ENCODE assay signal across 9 cellular contexts in genomic region chr2:53751728-53752127, GRCh38. TPM values are rescaled to one million over a fixed set of nuclear protein-coding genes. Genes with fewer than 3 reads are reported as not detected.
A peak's percentile ranks its signal among the peaks of the same experiment; 100 is the strongest.
DNase-seq lines count a peak whose midpoint lies in the region; ATAC-seq lines count a peak whose summit lies in the region.
"Had no signal": no experiment of that assay in that cellular context is flagged by ENCODE, and none has a peak within 500 bp of the region (broad histone marks: within the 10 kb centered on the region; RNA-seq: fewer than 3 reads in every experiment).

No MANE protein-coding gene starts in this region.

- peak; percentile 87 for ATAC-seq in GM19452 (IDR thresholded peaks at IDR 0.05; ENCODE audit: unreplicated experiment)
- peak; percentile 92 for ATAC-seq in HG03066 (IDR thresholded peaks at IDR 0.05; ENCODE audit: low read depth, unreplicated experiment)

- DNase-seq in EL (peak; percentile 64), NCI-H2029 (lab: John Stamatoyannopoulos, UW) (no peak), NCI-H1930 (lab: John Stamatoyannopoulos, UW) (no peak), SKM-1 treated with dmso at 0.1 percent for 144 hours (lab: John Stamatoyannopoulos, UW; ENCODE audit: unreplicated experiment) (no peak), OCI-M1 (lab: John Stamatoyannopoulos, UW) (no peak)
- no peak for DNase-seq in activated T-helper 2 cell treated with anti-CD3 and anti-CD28 coated beads, Interferon-gamma antibody, Interleukin-2, Interleukin-4, amounts not matched to agents 10 μg/mL and 5 μg/mL and 100 μg/mL, durations not matched to agents 14 hours and 24 hours and 36 hours (ENCODE audit: low spot score)
- DNase-seq: KG1 had no signal

- peak overlapping the region; percentile 23 for H3K4me3 Mint-ChIP-seq in activated T-helper 2 cell treated with anti-CD3 and anti-CD28 coated beads, Interferon-gamma antibody, Interleukin-2, Interleukin-4, amounts not matched to agents 10 μg/mL and 5 μg/mL and 100 μg/mL, durations not matched to agents 14 hours and 24 hours and 36 hours (ENCODE audit: low read depth)

- peak overlapping the region; percentile 77 for H3K27ac Mint-ChIP-seq in activated T-helper 2 cell treated with anti-CD3 and anti-CD28 coated beads, Interferon-gamma antibody, Interleukin-2, Interleukin-4, amounts not matched to agents 10 μg/mL and 5 μg/mL and 100 μg/mL, durations not matched to agents 14 hours and 24 hours and 36 hours

- intact Hi-C loops in activated T-helper 2 cell treated with anti-CD3 and anti-CD28 coated beads, Interferon-gamma antibody, Interleukin-2, Interleukin-4, amounts not matched to agents 10 μg/mL and 5 μg/mL and 100 μg/mL, durations not matched to agents 14 hours and 24 hours and 36 hours (cut with micrococcal nuclease) = loop anchor here (1.0 to 2.0 kb wide), 4 partner anchors 16 to 134 kb away; partner anchors contain the start of genes CHAC2 and ERLEC1

- H3K9me3 Mint-ChIP-seq in activated T-helper 2 cell treated with anti-CD3 and anti-CD28 coated beads, Interferon-gamma antibody, Interleukin-2, Interleukin-4, amounts not matched to agents 10 μg/mL and 5 μg/mL and 100 μg/mL, durations not matched to agents 14 hours and 24 hours and 36 hours = no peaks in the 10 kb centered on the region

- peaks cover 38% of the 10 kb centered on the region for H3K36me3 Mint-ChIP-seq in activated T-helper 2 cell treated with anti-CD3 and anti-CD28 coated beads, Interferon-gamma antibody, Interleukin-2, Interleukin-4, amounts not matched to agents 10 μg/mL and 5 μg/mL and 100 μg/mL, durations not matched to agents 14 hours and 24 hours and 36 hours (ENCODE audit: low read depth)

- no peaks in the 10 kb centered on the region for H3K27me3 Mint-ChIP-seq in activated T-helper 2 cell treated with anti-CD3 and anti-CD28 coated beads, Interferon-gamma antibody, Interleukin-2, Interleukin-4, amounts not matched to agents 10 μg/mL and 5 μg/mL and 100 μg/mL, durations not matched to agents 14 hours and 24 hours and 36 hours (ENCODE audit: low read depth)

- peaks cover 36% of the 10 kb centered on the region for H3K4me1 Mint-ChIP-seq in activated T-helper 2 cell treated with anti-CD3 and anti-CD28 coated beads, Interferon-gamma antibody, Interleukin-2, Interleukin-4, amounts not matched to agents 10 μg/mL and 5 μg/mL and 100 μg/mL, durations not matched to agents 14 hours and 24 hours and 36 hours (ENCODE audit: low read depth)

RNA-seq across cellular contexts. Expression of gene CHAC2, which starts 15.9 kb away (rescaled TPM):
- 22.4 and 25.3 TPM in 2 replicates for total RNA-seq in activated T-helper 2 cell treated with anti-CD3 and anti-CD28 coated beads, Interferon-gamma antibody, Interleukin-2, Interleukin-4, amounts not matched to agents 10 μg/mL and 5 μg/mL and 100 μg/mL, durations not matched to agents 14 hours and 24 hours and 36 hours

RNA-seq across cellular contexts. Expression of gene ASB3, which starts 35.0 kb away (rescaled TPM):
- total RNA-seq in activated T-helper 2 cell treated with anti-CD3 and anti-CD28 coated beads, Interferon-gamma antibody, Interleukin-2, Interleukin-4, amounts not matched to agents 10 μg/mL and 5 μg/mL and 100 μg/mL, durations not matched to agents 14 hours and 24 hours and 36 hours = 24.3 and 26.4 TPM in 2 replicates

RNA-seq across cellular contexts. Expression of gene ERLEC1, which starts 35.1 kb away (rescaled TPM):
- total RNA-seq in activated T-helper 2 cell treated with anti-CD3 and anti-CD28 coated beads, Interferon-gamma antibody, Interleukin-2, Interleukin-4, amounts not matched to agents 10 μg/mL and 5 μg/mL and 100 μg/mL, durations not matched to agents 14 hours and 24 hours and 36 hours = 36.0 and 36.2 TPM in 2 replicates
